Comparison of ENCODE assay signal across 38 cellular contexts in the genomic region with DNA sequence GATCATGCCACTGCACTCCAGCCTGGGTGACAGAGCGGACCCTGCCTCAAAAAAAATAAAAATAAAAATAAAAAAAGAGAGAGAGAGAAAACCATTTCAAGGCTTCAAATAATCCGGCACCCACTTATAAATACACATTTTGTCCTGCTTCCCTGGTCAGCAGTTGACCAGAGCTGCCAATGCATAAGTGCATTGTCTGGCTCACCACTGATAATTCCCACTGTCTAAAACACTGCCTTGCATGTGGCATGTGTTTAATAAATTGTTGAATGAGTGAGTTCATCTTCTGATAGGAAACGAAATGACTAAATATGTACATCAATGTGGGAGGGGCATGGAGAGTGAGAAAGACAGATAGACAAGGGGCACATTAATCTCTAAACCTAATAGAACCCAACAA. TPM values are rescaled to one million over a fixed set of nuclear protein-coding genes. Genes with fewer than 3 reads are reported as not detected.
"Had no signal": no experiment of that assay in that cellular context is flagged by ENCODE, and none has a peak within 500 bp of the region (broad histone marks: within the 10 kb centered on the region; RNA-seq: fewer than 3 reads in every experiment).

No MANE protein-coding gene starts in this region.

- ATAC-seq: activated CD8-positive, alpha-beta T cell treated with anti-CD3 and anti-CD28 coated beads for 36 hours; activated naive CD4-positive, alpha-beta T cell treated with anti-CD3 and anti-CD28 coated beads, Interleukin-2, amount 50 U/mL, for 72 hours; activated T-cell treated with anti-CD3 and anti-CD28 coated beads, Interleukin-2, amount 50 U/mL, for 4 hours; activated T-cell treated with anti-CD3 and anti-CD28 coated beads, Interleukin-2, amount 50 U/mL, for 72 hours; activated T-helper 17 cell treated with anti-CD3 and anti-CD28 coated beads, Interleukin-2, amount 50 U/mL, for 72 hours; body of pancreas had no signal

- H3K9me3 Mint-ChIP-seq: activated B cell treated with CpG ODN at 0.5 μM for 24 hours; activated CD4-positive, alpha-beta memory T cell treated with anti-CD3 and anti-CD28 coated beads for 36 hours; activated CD4-positive, alpha-beta T cell treated with anti-CD3 and anti-CD28 coated beads, Interleukin-2, amount 10 ng/mL, durations not matched to agents 24 days and 14 days; activated CD8-positive, alpha-beta T cell treated with anti-CD3 and anti-CD28 coated beads for 36 hours; activated naive CD4-positive, alpha-beta T cell treated with anti-CD3 and anti-CD28 coated beads for 36 hours; activated naive CD4-positive, alpha-beta T cell treated with anti-CD3 and anti-CD28 coated beads, Interleukin-2, amount 50 U/mL, for 72 hours; activated naive CD8-positive, alpha-beta T cell treated with anti-CD3 and anti-CD28 coated beads for 36 hours; activated T-cell treated with anti-CD3 and anti-CD28 coated beads, Interleukin-2, amount 50 U/mL, for 4 hours; activated T-cell treated with anti-CD3 and anti-CD28 coated beads, Interleukin-2, amount 50 U/mL, for 72 hours; activated T-helper 1 cell treated with anti-CD3 and anti-CD28 coated beads, Interleukin-12 subunit alpha, Interleukin-12 subunit beta, Interleukin-2, Interleukin-4 antibody, amounts not matched to agents 30 ng/mL and 10 ng/mL and 1 ng/mL, durations not matched to agents 14 hours and 24 hours and 36 hours; activated T-helper 17 cell treated with anti-CD3 and anti-CD28 coated beads, Interleukin-2, amount 50 U/mL, for 72 hours; T-helper 1 cell treated with Interleukin-12 subunit alpha and Interleukin-12 subunit beta and Interleukin-4 antibody, amounts not matched to agents 30 μg/mL and 1 μg/mL, for 36 hours; T-helper 2 cell treated with Interferon-gamma antibody and Interleukin-4, amounts not matched to agents 5 μg/mL and 100 μg/mL, for 36 hours had no signal

- H3K36me3 ChIP-seq: adrenal gland, brain microvascular endothelial cell, breast epithelium, WERI-Rb-1 had no signal

- H3K9me3 ChIP-seq: adrenal gland, body of pancreas, breast epithelium had no signal

- H3K4me1 ChIP-seq: adrenal gland, body of pancreas, breast epithelium had no signal

- H3K4me3 ChIP-seq: adrenal gland, body of pancreas, breast epithelium had no signal

- H3K4me3 Mint-ChIP-seq: activated B cell treated with CpG ODN at 0.5 μM for 24 hours; activated CD4-positive, alpha-beta memory T cell treated with anti-CD3 and anti-CD28 coated beads for 36 hours; activated CD4-positive, alpha-beta T cell treated with anti-CD3 and anti-CD28 coated beads, Interleukin-2, amount 10 ng/mL, durations not matched to agents 24 days and 14 days; activated CD8-positive, alpha-beta T cell treated with anti-CD3 and anti-CD28 coated beads for 36 hours; activated naive CD4-positive, alpha-beta T cell treated with anti-CD3 and anti-CD28 coated beads for 36 hours; activated naive CD8-positive, alpha-beta T cell treated with anti-CD3 and anti-CD28 coated beads for 36 hours; activated T-cell treated with anti-CD3 and anti-CD28 coated beads, Interleukin-2, amount 50 U/mL, for 4 hours; activated T-cell treated with anti-CD3 and anti-CD28 coated beads, Interleukin-2, amount 50 U/mL, for 72 hours; activated T-helper 1 cell treated with anti-CD3 and anti-CD28 coated beads, Interleukin-12 subunit alpha, Interleukin-12 subunit beta, Interleukin-2, Interleukin-4 antibody, amounts not matched to agents 30 ng/mL and 10 ng/mL and 1 ng/mL, durations not matched to agents 14 hours and 24 hours and 36 hours; activated T-helper 17 cell treated with anti-CD3 and anti-CD28 coated beads, Interleukin-2, amount 50 U/mL, for 72 hours; T-helper 1 cell treated with Interleukin-12 subunit alpha and Interleukin-12 subunit beta and Interleukin-4 antibody, amounts not matched to agents 30 μg/mL and 1 μg/mL, for 36 hours; T-helper 2 cell treated with Interferon-gamma antibody and Interleukin-4, amounts not matched to agents 5 μg/mL and 100 μg/mL, for 36 hours had no signal

- H3K4me1 Mint-ChIP-seq: activated B cell treated with CpG ODN at 0.5 μM for 24 hours; activated CD4-positive, alpha-beta T cell treated with anti-CD3 and anti-CD28 coated beads, Interleukin-2, amount 10 ng/mL, durations not matched to agents 24 days and 14 days; activated naive CD8-positive, alpha-beta T cell treated with anti-CD3 and anti-CD28 coated beads for 36 hours; activated T-helper 17 cell treated with anti-CD3 and anti-CD28 coated beads, Interleukin-2, amount 50 U/mL, for 72 hours had no signal

- H3K27ac ChIP-seq: adrenal gland, body of pancreas, brain microvascular endothelial cell, breast epithelium, WERI-Rb-1 had no signal

- H3K27me3 ChIP-seq: body of pancreas, brain microvascular endothelial cell, breast epithelium had no signal

- DNase-seq: activated B cell treated with CpG ODN at 0.5 μM for 24 hours; activated CD4-positive, alpha-beta memory T cell treated with anti-CD3 and anti-CD28 coated beads for 36 hours; activated CD4-positive, alpha-beta T cell treated with anti-CD3 and anti-CD28 coated beads for 4 hours; activated CD4-positive, alpha-beta T cell treated with anti-CD3 and anti-CD28 coated beads, Interleukin-2, amount 10 ng/mL, durations not matched to agents 24 days and 14 days; activated CD4-positive, alpha-beta T cell treated with anti-CD3 and anti-CD28 coated beads, Interleukin-2, amount 50 U/mL, for 1 hour; activated CD4-positive, alpha-beta T cell treated with anti-CD3 and anti-CD28 coated beads, Interleukin-2, amount 50 U/mL, for 4 hours; activated CD4-positive, CD25-positive, alpha-beta regulatory T cell treated with anti-CD3 and anti-CD28 coated beads, Interleukin-2, amount 50 U/mL, for 72 hours; activated CD8-positive, alpha-beta memory T cell treated with anti-CD3 and anti-CD28 coated beads, Interleukin-2, amount 50 U/mL, for 4 hours; activated CD8-positive, alpha-beta T cell treated with anti-CD3 and anti-CD28 coated beads for 36 hours; activated effector memory CD4-positive, alpha-beta T cell treated with anti-CD3 and anti-CD28 coated beads, Interleukin-2, amount 50 U/mL, for 16 hours; activated gamma-delta T cell treated with Interleukin-2 at 50 U/mL for 16 hours; activated naive CD4-positive, alpha-beta T cell; activated naive CD4-positive, alpha-beta T cell treated with anti-CD3 and anti-CD28 coated beads for 36 hours; activated naive CD4-positive, alpha-beta T cell treated with anti-CD3 and anti-CD28 coated beads, Interleukin-2, amount 50 U/mL, for 16 hours; activated naive CD8-positive, alpha-beta T cell treated with anti-CD3 and anti-CD28 coated beads for 36 hours; activated T-cell treated with anti-CD3 and anti-CD28 coated beads for 4 hours; activated T-cell treated with anti-CD3 and anti-CD28 coated beads, Interleukin-2, amount 50 U/mL, for 1 hour; activated T-cell treated with anti-CD3 and anti-CD28 coated beads, Interleukin-2, amount 50 U/mL, for 4 hours; activated T-cell treated with anti-CD3 and anti-CD28 coated beads, Interleukin-2, amount 50 U/mL, for 72 hours; adrenal gland; amniotic stem cell; aorta; body of pancreas; brain microvascular endothelial cell; central memory CD4-positive, alpha-beta T cell; SW 1271; T-helper 1 cell; T-helper 2 cell; T-helper 9 cell; WERI-Rb-1 had no signal

- H3K27ac Mint-ChIP-seq: activated B cell treated with CpG ODN at 0.5 μM for 24 hours; activated CD4-positive, alpha-beta memory T cell treated with anti-CD3 and anti-CD28 coated beads for 36 hours; activated CD4-positive, alpha-beta T cell treated with anti-CD3 and anti-CD28 coated beads, Interleukin-2, amount 10 ng/mL, durations not matched to agents 24 days and 14 days; activated CD8-positive, alpha-beta T cell treated with anti-CD3 and anti-CD28 coated beads for 36 hours; activated naive CD4-positive, alpha-beta T cell treated with anti-CD3 and anti-CD28 coated beads for 36 hours; activated naive CD4-positive, alpha-beta T cell treated with anti-CD3 and anti-CD28 coated beads, Interleukin-2, amount 50 U/mL, for 72 hours; activated naive CD8-positive, alpha-beta T cell treated with anti-CD3 and anti-CD28 coated beads for 36 hours; activated T-cell treated with anti-CD3 and anti-CD28 coated beads, Interleukin-2, amount 50 U/mL, for 72 hours; activated T-helper 1 cell treated with anti-CD3 and anti-CD28 coated beads, Interleukin-12 subunit alpha, Interleukin-12 subunit beta, Interleukin-2, Interleukin-4 antibody, amounts not matched to agents 30 ng/mL and 10 ng/mL and 1 ng/mL, durations not matched to agents 14 hours and 24 hours and 36 hours; activated T-helper 17 cell treated with anti-CD3 and anti-CD28 coated beads, Interleukin-2, amount 50 U/mL, for 72 hours; T-helper 1 cell treated with Interleukin-12 subunit alpha and Interleukin-12 subunit beta and Interleukin-4 antibody, amounts not matched to agents 30 μg/mL and 1 μg/mL, for 36 hours; T-helper 2 cell treated with Interferon-gamma antibody and Interleukin-4, amounts not matched to agents 5 μg/mL and 100 μg/mL, for 36 hours had no signal

- H3K36me3 Mint-ChIP-seq: activated CD4-positive, alpha-beta memory T cell treated with anti-CD3 and anti-CD28 coated beads for 36 hours; activated naive CD4-positive, alpha-beta T cell treated with anti-CD3 and anti-CD28 coated beads, Interleukin-2, amount 50 U/mL, for 72 hours; activated naive CD8-positive, alpha-beta T cell treated with anti-CD3 and anti-CD28 coated beads for 36 hours had no signal

- FAIRE-seq: astrocyte had no signal

RNA-seq across cellular contexts. Expression of a gene that starts 42.9 kb away (rescaled TPM):
- total RNA-seq: activated B cell treated with CpG ODN at 0.5 μM for 24 hours; activated CD4-positive, alpha-beta memory T cell treated with anti-CD3 and anti-CD28 coated beads for 36 hours; activated CD4-positive, alpha-beta T cell treated with anti-CD3 and anti-CD28 coated beads, Interleukin-2, amount 10 ng/mL, durations not matched to agents 24 days and 14 days; activated CD8-positive, alpha-beta memory T cell treated with anti-CD3 and anti-CD28 coated beads for 36 hours; activated CD8-positive, alpha-beta T cell treated with anti-CD3 and anti-CD28 coated beads for 36 hours; activated naive CD4-positive, alpha-beta T cell treated with anti-CD3 and anti-CD28 coated beads for 36 hours; activated naive CD8-positive, alpha-beta T cell treated with anti-CD3 and anti-CD28 coated beads for 36 hours; activated T-cell treated with anti-CD3 and anti-CD28 coated beads, Interleukin-2, amount 50 U/mL, for 4 hours; activated T-helper 1 cell treated with anti-CD3 and anti-CD28 coated beads, Interleukin-12 subunit alpha, Interleukin-12 subunit beta, Interleukin-2, Interleukin-4 antibody, amounts not matched to agents 30 ng/mL and 10 ng/mL and 1 ng/mL, durations not matched to agents 14 hours and 24 hours and 36 hours had no signal
